ENCODE assay signal across 21 cellular contexts in genomic region chr2:70448041-70448440, GRCh38.
"Had no signal": no experiment of that assay in that cellular context is flagged by ENCODE, and none has a peak within 500 bp of the region (broad histone marks: within the 10 kb centered on the region; RNA-seq: fewer than 3 reads in every experiment).

No MANE protein-coding gene starts in this region.

- H3K9me3 ChIP-seq: SJSA1 had no signal

- H3K27ac ChIP-seq: SJSA1, SK-N-MC had no signal

- FAIRE-seq: RCC 7860 had no signal

- H3K4me3 ChIP-seq: SJSA1, SK-N-MC had no signal

- H3K4me1 ChIP-seq: SJSA1 had no signal

- DNase-seq: KBM-7, MV-4-11, NCI-H1048, NCI-H1105, NCI-H1417, NCI-H1436 treated with DMSO at 0.1 percent for 48 hours, NCI-H1694, NCI-H187 treated with DMSO at 0.1 percent for 48 hours, NCI-H2029 treated with DMSO at 0.1 percent for 48 hours, NCI-H2171 treated with DMSO at 0.1 percent for 48 hours, NCI-H345, NCI-H446 treated with DMSO at 0.1 percent for 48 hours, NCI-H510A treated with DMSO at 0.1 percent for 48 hours, NCI-H526, NCI-H82, Right ventricle myocardium superior, RPMI8226, SIG-M5 had no signal

- H3K36me3 ChIP-seq: SJSA1 had no signal
